8 cellular contexts compared by ENCODE assay signal in the genomic region with DNA sequence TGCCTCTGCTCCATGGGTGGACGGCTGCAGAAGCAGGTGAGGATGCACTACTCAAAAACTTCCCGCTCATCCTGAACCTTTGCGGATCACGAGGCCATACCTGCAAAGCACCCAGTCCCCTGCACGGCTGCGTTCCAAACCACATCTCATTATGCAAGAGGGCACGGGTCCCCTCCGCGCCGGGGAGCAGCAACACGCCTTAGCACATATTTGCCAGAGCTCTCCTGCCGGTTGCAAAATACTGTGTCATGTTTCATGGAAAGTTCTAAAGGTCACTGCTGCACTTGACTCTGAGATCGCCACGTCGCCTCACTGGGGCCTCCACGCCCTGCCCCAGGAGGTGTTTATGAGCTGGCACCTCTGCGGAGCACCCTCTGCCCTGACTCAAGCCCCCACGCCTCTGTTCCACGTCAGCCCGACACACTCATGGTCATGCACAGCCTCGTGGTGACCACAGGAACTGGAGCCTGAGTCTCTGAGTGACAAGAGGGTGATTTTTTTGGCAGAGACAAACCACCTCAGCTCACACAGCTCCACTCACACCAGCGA.
DNase-seq lines count a peak whose midpoint lies in the region; ATAC-seq and TF ChIP-seq lines count a peak whose summit lies in the region.

No MANE protein-coding gene starts in this region.

- no peaks in the 10 kb centered on the region for H3K27me3 ChIP-seq in SJSA1 (replicated peaks)
- no peaks in the 10 kb centered on the region for H3K27me3 ChIP-seq in spleen (replicated peaks in 1 of 7)
- H3K27me3 ChIP-seq in A673 (replicated peaks; ENCODE audit: insufficient read depth, low read depth, low read length, poor library complexity) = no peaks in the 10 kb centered on the region

- POLR2A ChIA-PET in activated CD4-positive, alpha-beta T cell treated with anti-CD3 and anti-CD28 coated beads for 36 hours (lab: Charles Lee) = no interaction called here
- POLR2A ChIA-PET in A673 (lab: Charles Lee; ENCODE audit: low non-redundant PET) = interaction anchor here (0.7 kb wide), 2 partner anchors 49 to 114 kb away, joined by 3 read pairs; no protein-coding TSS in a partner anchor

- peaks cover 33% of the 10 kb centered on the region for H3K4me1 Mint-ChIP-seq in activated CD4-positive, alpha-beta T cell treated with anti-CD3 and anti-CD28 coated beads for 36 hours

- H3K27ac ChIP-seq in SJSA1 (peak overlapping the region; percentile 14), spleen (no peak overlapping the region), A673 (ENCODE audit: low read depth, low read length, poor library complexity, severe bottlenecking) (no peak overlapping the region)

- no peak for TF ChIP-seq POLR2A in spleen (IDR thresholded peaks at IDR 0.05)

- TF ChIP-seq CTCF in foreskin fibroblast (IDR thresholded peaks at IDR 0.05; ENCODE audit: low read depth, low read length) = no peak
- peak in 6 of 11 experiments; percentile 18 to 36 (median 24) for TF ChIP-seq CTCF in spleen (IDR thresholded peaks at IDR 0.05 in 8 of 11, conservative IDR thresholded peaks at IDR 0.05 in 3 of 11)
- no peak for TF ChIP-seq CTCF in A673 (conservative IDR thresholded peaks at IDR 0.05; ENCODE audit: low read depth, low read length)

- peak; percentile 69 for DNase-seq in activated CD4-positive, alpha-beta T cell treated with anti-CD3 and anti-CD28 coated beads for 36 hours
- DNase-seq in activated CD4-positive, alpha-beta T cell treated with anti-CD3 and anti-CD28 coated beads for 1 hour = no peak
- peak; percentile 68 to 89 for DNase-seq in SJSA1 (ENCODE audit: low read depth in 1 of 2, low spot score in 2 of 2)
- DNase-seq in foreskin fibroblast = peak; percentile 85 to 87
- no peak for DNase-seq in spleen
- no peak for DNase-seq in A673 (ENCODE audit: low spot score)
- no peak for DNase-seq in UCSD-AML1 (lab: John Stamatoyannopoulos, UW; ENCODE audit: unreplicated experiment)
- no peak for DNase-seq in epidermal melanocyte (ENCODE audit: insufficient read length, low spot score)

- BruUV-seq in A673 (replicated peaks; lab: Mats Ljungman, UMichigan) = no TSS peak

- H3K36me3 ChIP-seq in SJSA1 (no peaks in the 10 kb centered on the region), spleen (peaks cover 0 to 15% (median 0%) of the 10 kb centered on the region in 6 donors), A673 (ENCODE audit: insufficient read depth, low read length, poor library complexity, severe bottlenecking) (no peaks in the 10 kb centered on the region)

- H3K9me3 ChIP-seq in SJSA1 (replicated peaks) (no peaks in the 10 kb centered on the region), spleen (no peaks in the 10 kb centered on the region), A673 (ENCODE audit: low read depth, low read length, poor library complexity, severe bottlenecking) (no peaks in the 10 kb centered on the region)

- ATAC-seq in activated CD4-positive, alpha-beta T cell treated with anti-CD3 and anti-CD28 coated beads for 36 hours = peak; percentile 63

- WGBS in spleen, 5 donors = 47 to 77% (median 57%) methylated on average over 17 to 22 of the region's 22 CpGs

- H3K4me1 ChIP-seq in SJSA1 (replicated peaks) (peaks cover 72% of the 10 kb centered on the region), spleen (peaks cover 14 to 44% (median 28%) of the 10 kb centered on the region in 6 donors), A673 (ENCODE audit: insufficient read depth, low read length, poor library complexity, severe bottlenecking) (no peaks in the 10 kb centered on the region)

- H3K4me3 ChIP-seq in SJSA1 (no peak overlapping the region), foreskin fibroblast (ENCODE audit: low read depth in 1 of 2, low read length in 2 of 2) (no peak overlapping the region), spleen (no peak overlapping the region), A673 (ENCODE audit: low read depth, low read length, poor library complexity, severe bottlenecking) (no peak overlapping the region)

- H3K36me3 Mint-ChIP-seq in activated CD4-positive, alpha-beta T cell treated with anti-CD3 and anti-CD28 coated beads for 36 hours (ENCODE audit: low read depth) = no peaks in the 10 kb centered on the region

- no peak overlapping the region for H3K4me3 Mint-ChIP-seq in activated CD4-positive, alpha-beta T cell treated with anti-CD3 and anti-CD28 coated beads for 36 hours

- H3K9me3 Mint-ChIP-seq in activated CD4-positive, alpha-beta T cell treated with anti-CD3 and anti-CD28 coated beads for 36 hours (ENCODE audit: low read depth) = no peaks in the 10 kb centered on the region

- H3K27me3 Mint-ChIP-seq in activated CD4-positive, alpha-beta T cell treated with anti-CD3 and anti-CD28 coated beads for 36 hours = no peaks in the 10 kb centered on the region

- intact Hi-C loops in activated CD4-positive, alpha-beta T cell treated with anti-CD3 and anti-CD28 coated beads for 36 hours (cut with DNase I, micrococcal nuclease) = no loop called here
- intact Hi-C loops in spleen (cut with DNase I; ENCODE audit: low total_unique reads) (no loop called here), A673 (cut with micrococcal nuclease; ENCODE audit: unreplicated experiment) (no loop called here)

- CTCF ChIA-PET in activated CD4-positive, alpha-beta T cell treated with anti-CD3 and anti-CD28 coated beads for 36 hours (lab: Charles Lee) = interaction anchor here (0.6 to 1.0 kb wide), 3 partner anchors 12 to 298 kb away, joined by 3 read pairs; no protein-coding TSS in a partner anchor
- CTCF ChIA-PET in A673 (lab: Charles Lee) = no interaction called here

- no peak overlapping the region for H3K27ac Mint-ChIP-seq in activated CD4-positive, alpha-beta T cell treated with anti-CD3 and anti-CD28 coated beads for 36 hours

Comparison
In these comparisons a context has a peak if more than half of its experiments do, and no peak if none do; other contexts are left out.
1. DNase-seq: peak in activated CD4-positive, alpha-beta T cell treated with anti-CD3 and anti-CD28 coated beads for 36 hours (single experiment), SJSA1 (2 of 2) and foreskin fibroblast (2 of 2); none in activated CD4-positive, alpha-beta T cell treated with anti-CD3 and anti-CD28 coated beads for 1 hour (single experiment), spleen (single experiment), A673 (single experiment), UCSD-AML1 (single experiment) and epidermal melanocyte (single experiment).
2. CTCF ChIP-seq: peak in spleen (6 of 11); none in foreskin fibroblast (single experiment) and A673 (single experiment).